ENCODE assay signal across 25 cellular contexts in genomic region chr14:101918125-101918989, GRCh38. TPM values are rescaled to one million over a fixed set of nuclear protein-coding genes. Genes with fewer than 3 reads are reported as not detected.
DNase-seq lines count a peak whose midpoint lies in the region; ATAC-seq, FAIRE-seq and TF ChIP-seq lines count a peak whose summit lies in the region.
"Had no signal": no experiment of that assay in that cellular context is flagged by ENCODE, and none has a peak within 500 bp of the region (broad histone marks: within the 10 kb centered on the region; RNA-seq: fewer than 3 reads in every experiment).

No MANE protein-coding gene starts in this region.

- H3K9ac ChIP-seq in adipocyte (ENCODE audit: low read length) (peak overlapping the region; percentile 54), iPS-18a (ENCODE audit: low read length) (peak overlapping the region; percentile 24)

- no peak for FAIRE-seq in small intestine (lab: Jason Lieb, UNC)
- FAIRE-seq: D721Med, GM12892, HepG2 had no signal

- H3K4me1 ChIP-seq in adipocyte (ENCODE audit: control insufficient read depth, insufficient read depth, low read length) (peaks cover 17% of the 10 kb centered on the region), iPS-18a (ENCODE audit: control insufficient read depth, low read depth, low read length) (peaks cover 30% of the 10 kb centered on the region), small intestine (ENCODE audit: control insufficient read depth in 2 of 2, insufficient read depth in 1 of 2, low read depth in 1 of 2, low read length in 1 of 2) (no peaks in the 10 kb centered on the region)
- H3K4me1 ChIP-seq: breast epithelium, gastrocnemius medialis, psoas muscle had no signal

- H3K27me3 Mint-ChIP-seq in activated T-cell treated with anti-CD3 and anti-CD28 coated beads, Interleukin-2, amount 50 U/mL, for 24 hours: no peaks in the 10 kb centered on the region
- H3K27me3 Mint-ChIP-seq in progenitor cell of endocrine pancreas: no peaks in the 10 kb centered on the region
- H3K27me3 Mint-ChIP-seq in Calu3 (ENCODE audit: unreplicated experiment): no peaks in the 10 kb centered on the region
- H3K27me3 Mint-ChIP-seq: activated CD8-positive, alpha-beta T cell treated with anti-CD3 and anti-CD28 coated beads for 36 hours; activated naive CD8-positive, alpha-beta T cell treated with anti-CD3 and anti-CD28 coated beads, Interleukin-2, amount 10 ng/mL, durations not matched to agents 7 days and 5 days had no signal

- TF ChIP-seq CTCF in progenitor cell of endocrine pancreas (IDR thresholded peaks at IDR 0.05; ENCODE audit: unreplicated experiment): no peak
- no peak for TF ChIP-seq CTCF in Calu3 (IDR thresholded peaks at IDR 0.05; ENCODE audit: unreplicated experiment)

- H3K9me3 ChIP-seq in adipocyte (ENCODE audit: control insufficient read depth, low read length): no peaks in the 10 kb centered on the region
- H3K9me3 ChIP-seq in iPS-18a (ENCODE audit: control insufficient read depth, low read depth, low read length): no peaks in the 10 kb centered on the region
- H3K9me3 ChIP-seq in small intestine (ENCODE audit: control insufficient read depth, low read depth): no peaks in the 10 kb centered on the region
- H3K9me3 ChIP-seq: breast epithelium, gastrocnemius medialis, psoas muscle, vagina had no signal

- H3K9me3 Mint-ChIP-seq in activated T-cell treated with anti-CD3 and anti-CD28 coated beads, Interleukin-2, amount 50 U/mL, for 24 hours: no peaks in the 10 kb centered on the region
- no peaks in the 10 kb centered on the region for H3K9me3 Mint-ChIP-seq in progenitor cell of endocrine pancreas (ENCODE audit: low read depth)
- H3K9me3 Mint-ChIP-seq in Calu3 (ENCODE audit: low read depth, unreplicated experiment): no peaks in the 10 kb centered on the region
- H3K9me3 Mint-ChIP-seq: activated CD8-positive, alpha-beta T cell treated with anti-CD3 and anti-CD28 coated beads for 36 hours; activated naive CD8-positive, alpha-beta T cell treated with anti-CD3 and anti-CD28 coated beads, Interleukin-2, amount 10 ng/mL, durations not matched to agents 7 days and 5 days; activated T-cell treated with anti-CD3 and anti-CD28 coated beads, Interleukin-2, amount 50 U/mL, for 4 hours had no signal

- no peak for DNase-seq in activated T-cell treated with anti-CD3 and anti-CD28 coated beads, Interleukin-2, amount 50 U/mL, for 24 hours
- DNase-seq in activated T-cell treated with anti-CD3 and anti-CD28 coated beads, Interleukin-2, amount 50 U/mL, for 1 hour: no peak
- peak; percentile 12 for DNase-seq in adipocyte (ENCODE audit: low read depth)
- DNase-seq in progenitor cell of endocrine pancreas (ENCODE audit: low spot score, unreplicated experiment): no peak
- DNase-seq in small intestine: no peak
- DNase-seq in Calu3: no peak
- DNase-seq: activated CD8-positive, alpha-beta T cell treated with anti-CD3 and anti-CD28 coated beads for 36 hours; activated naive CD8-positive, alpha-beta T cell treated with anti-CD3 and anti-CD28 coated beads, Interleukin-2, amount 10 ng/mL, durations not matched to agents 7 days and 5 days; activated T-cell treated with anti-CD3 and anti-CD28 coated beads, Interleukin-2, amount 50 U/mL, for 4 hours; gastrocnemius medialis; NCI-H1417; NCI-H526 treated with DMSO at 0.1 percent for 48 hours; psoas muscle; Right ventricle myocardium superior; stimulated activated CD4-positive, alpha-beta T cell treated with anti-CD3 and anti-CD28 coated beads, Interleukin-4, amount 100 ng/mL, for 24 hours; substantia nigra had no signal

- no peaks in the 10 kb centered on the region for H3K4me1 Mint-ChIP-seq in activated T-cell treated with anti-CD3 and anti-CD28 coated beads, Interleukin-2, amount 50 U/mL, for 24 hours (ENCODE audit: low read depth)
- H3K4me1 Mint-ChIP-seq in progenitor cell of endocrine pancreas (ENCODE audit: low read depth) (no peaks in the 10 kb centered on the region), Calu3 (ENCODE audit: low read depth, unreplicated experiment) (no peaks in the 10 kb centered on the region)

- intact Hi-C loops in Calu3 (cut with micrococcal nuclease; ENCODE audit: unreplicated experiment): no loop called here

- CTCF ChIA-PET in Calu3 (lab: Charles Lee): no interaction called here

- ATAC-seq in HG02973 (IDR thresholded peaks at IDR 0.05; ENCODE audit: unreplicated experiment): no peak
- ATAC-seq: activated CD8-positive, alpha-beta T cell treated with anti-CD3 and anti-CD28 coated beads for 36 hours; activated T-cell treated with anti-CD3 and anti-CD28 coated beads, Interleukin-2, amount 50 U/mL, for 4 hours; psoas muscle had no signal

- 76 to 94% (median 92%) methylated on average over 10 to 14 of the region's 21 CpGs for WGBS in small intestine, 3 donors

- H3K36me3 Mint-ChIP-seq in activated T-cell treated with anti-CD3 and anti-CD28 coated beads, Interleukin-2, amount 50 U/mL, for 24 hours (ENCODE audit: low read depth): peaks cover 81% of the 10 kb centered on the region
- H3K36me3 Mint-ChIP-seq in progenitor cell of endocrine pancreas (ENCODE audit: insufficient read depth) (peaks cover 14% of the 10 kb centered on the region), Calu3 (ENCODE audit: insufficient read depth, unreplicated experiment) (peaks cover 20% of the 10 kb centered on the region)

- no peaks in the 10 kb centered on the region for H3K27me3 ChIP-seq in adipocyte (replicated peaks; ENCODE audit: control insufficient read depth, insufficient read depth, low read length)
- H3K27me3 ChIP-seq in iPS-18a (ENCODE audit: control insufficient read depth, insufficient read depth, low read length): no peaks in the 10 kb centered on the region
- no peaks in the 10 kb centered on the region for H3K27me3 ChIP-seq in small intestine (ENCODE audit: control insufficient read depth in 2 of 2, insufficient read depth in 2 of 2, low read length in 2 of 2)
- H3K27me3 ChIP-seq: breast epithelium, gastrocnemius medialis, vagina had no signal

- H3K4me3 Mint-ChIP-seq in activated T-cell treated with anti-CD3 and anti-CD28 coated beads, Interleukin-2, amount 50 U/mL, for 24 hours: no peak overlapping the region
- H3K4me3 Mint-ChIP-seq in progenitor cell of endocrine pancreas (ENCODE audit: low read depth) (no peak overlapping the region), Calu3 (ENCODE audit: low read depth, unreplicated experiment) (no peak overlapping the region)
- H3K4me3 Mint-ChIP-seq: activated CD8-positive, alpha-beta T cell treated with anti-CD3 and anti-CD28 coated beads for 36 hours; activated naive CD8-positive, alpha-beta T cell treated with anti-CD3 and anti-CD28 coated beads, Interleukin-2, amount 10 ng/mL, durations not matched to agents 7 days and 5 days; activated T-cell treated with anti-CD3 and anti-CD28 coated beads, Interleukin-2, amount 50 U/mL, for 4 hours had no signal

- H3K27ac ChIP-seq in iPS-18a (ENCODE audit: low read length) (peak overlapping the region; percentile 78), small intestine (ENCODE audit: low read depth in 1 of 2, low read length in 1 of 2) (no peak overlapping the region)
- H3K27ac ChIP-seq: gastrocnemius medialis, psoas muscle, VCaP had no signal

- BruUV-seq in Calu3 (replicated peaks; lab: Mats Ljungman, UMichigan): no TSS peak

- H3K27ac Mint-ChIP-seq in activated T-cell treated with anti-CD3 and anti-CD28 coated beads, Interleukin-2, amount 50 U/mL, for 24 hours: peak overlapping the region; percentile 79
- peak overlapping the region; percentile 85 for H3K27ac Mint-ChIP-seq in progenitor cell of endocrine pancreas
- H3K27ac Mint-ChIP-seq in Calu3 (ENCODE audit: unreplicated experiment): no peak overlapping the region
- H3K27ac Mint-ChIP-seq: activated naive CD8-positive, alpha-beta T cell treated with anti-CD3 and anti-CD28 coated beads, Interleukin-2, amount 10 ng/mL, durations not matched to agents 7 days and 5 days had no signal

- H3K4me3 ChIP-seq in adipocyte (ENCODE audit: low read length) (no peak overlapping the region), iPS-18a (ENCODE audit: low read length) (peak overlapping the region; percentile 21), small intestine (ENCODE audit: low read depth in 1 of 2, low read length in 2 of 2) (no peak overlapping the region)
- H3K4me3 ChIP-seq: breast epithelium, gastrocnemius medialis, psoas muscle, smooth muscle cell, vagina had no signal

- H3K36me3 ChIP-seq in adipocyte (ENCODE audit: control insufficient read depth, insufficient read depth, low read length, severe bottlenecking): peaks cover 28% of the 10 kb centered on the region
- H3K36me3 ChIP-seq in iPS-18a (ENCODE audit: control insufficient read depth, low read depth, low read length): no peaks in the 10 kb centered on the region
- peaks cover 5 to 11% of the 10 kb centered on the region in 2 donors for H3K36me3 ChIP-seq in small intestine (ENCODE audit: control insufficient read depth in 2 of 2, insufficient read depth in 2 of 2, low read length in 2 of 2)
- H3K36me3 ChIP-seq: breast epithelium had no signal

RNA-seq across cellular contexts. Expression of gene DYNC1H1, which starts 46.0 kb away (rescaled TPM):
- total RNA-seq in progenitor cell of endocrine pancreas (501 and 519 TPM in 2 replicates), Calu3 (2022) (510 and 529 TPM in 2 replicates)
- polyA plus RNA-seq in small intestine: 100 to 1,000 TPM in 1 of 3 donors, 10 to 100 TPM in 2; 74.3 to 135 (median 96.2) TPM
